21 cellular contexts compared by ENCODE assay signal in the genomic region with DNA sequence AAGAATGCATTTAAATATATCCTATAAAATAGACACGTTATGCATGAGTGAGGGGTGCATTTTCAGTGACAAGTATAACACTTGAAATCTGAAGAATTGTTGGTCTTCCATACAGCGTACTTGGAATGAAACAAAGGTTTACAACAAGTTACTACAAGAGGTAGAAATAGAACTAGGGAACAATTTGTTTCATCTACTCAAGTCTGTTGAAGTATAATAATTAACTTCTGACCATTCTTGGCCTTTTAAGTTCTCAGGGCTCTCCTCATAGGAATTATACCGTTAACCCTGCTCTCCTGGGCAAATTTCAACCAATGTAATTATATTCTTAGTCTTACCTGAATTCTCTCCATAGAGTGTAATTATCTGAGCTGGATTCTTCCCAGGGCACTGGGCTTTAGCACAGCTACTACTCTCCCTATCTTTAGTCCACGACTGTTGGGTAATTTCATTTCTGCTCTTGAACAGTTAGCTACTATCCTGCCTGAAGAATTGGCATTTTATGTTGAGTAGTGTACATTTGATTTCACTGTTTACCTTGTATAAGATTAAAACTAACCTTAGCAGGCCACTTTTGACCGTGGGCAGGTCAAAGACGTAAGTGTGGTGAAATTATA.
"Had no signal": no experiment of that assay in that cellular context is flagged by ENCODE, and none has a peak within 500 bp of the region (broad histone marks: within the 10 kb centered on the region; RNA-seq: fewer than 3 reads in every experiment).

No MANE protein-coding gene starts in this region.

- H3K27ac Mint-ChIP-seq: activated CD4-positive, alpha-beta T cell treated with anti-CD3 and anti-CD28 coated beads, Interleukin-2, amount 10 ng/mL, durations not matched to agents 7 days and 5 days; activated CD8-positive, alpha-beta T cell treated with anti-CD3 and anti-CD28 coated beads, Interleukin-2, amount 10 ng/mL, durations not matched to agents 7 days and 5 days; activated naive CD4-positive, alpha-beta T cell treated with anti-CD3 and anti-CD28 coated beads, Interleukin-2, amount 50 U/mL, for 72 hours; effector memory CD8-positive, alpha-beta T cell; naive thymus-derived CD4-positive, alpha-beta T cell; T-cell; T-helper 2 cell treated with Interferon-gamma antibody and Interleukin-4, amounts not matched to agents 5 μg/mL and 100 μg/mL, for 36 hours had no signal

- H3K4me1 Mint-ChIP-seq: activated CD4-positive, alpha-beta T cell treated with anti-CD3 and anti-CD28 coated beads, Interleukin-2, amount 10 ng/mL, durations not matched to agents 7 days and 5 days; central memory CD8-positive, alpha-beta T cell had no signal

- DNase-seq: activated CD4-positive, alpha-beta T cell treated with anti-CD3 and anti-CD28 coated beads, Interleukin-2, amount 10 ng/mL, durations not matched to agents 7 days and 5 days; activated CD8-positive, alpha-beta T cell treated with anti-CD3 and anti-CD28 coated beads, Interleukin-2, amount 10 ng/mL, durations not matched to agents 7 days and 5 days; activated T-cell treated with anti-CD3 and anti-CD28 coated beads, Interleukin-2, amount 50 U/mL, for 1 hour; aorta; colonic mucosa; dorsolateral prefrontal cortex; effector memory CD8-positive, alpha-beta T cell; heart right ventricle; islet precursor cell; naive thymus-derived CD4-positive, alpha-beta T cell; spleen; stimulated activated CD4-positive, alpha-beta T cell treated with anti-CD3 and anti-CD28 coated beads, Interleukin-4, amount 100 ng/mL, for 1 hour; stimulated activated naive CD4-positive, alpha-beta T cell; T-cell; testis had no signal

- H3K27me3 Mint-ChIP-seq: activated CD4-positive, alpha-beta T cell treated with anti-CD3 and anti-CD28 coated beads, Interleukin-2, amount 10 ng/mL, durations not matched to agents 7 days and 5 days; naive thymus-derived CD4-positive, alpha-beta T cell; T-cell had no signal

- H3K4me3 Mint-ChIP-seq: activated CD4-positive, alpha-beta T cell treated with anti-CD3 and anti-CD28 coated beads, Interleukin-2, amount 10 ng/mL, durations not matched to agents 7 days and 5 days; activated CD8-positive, alpha-beta T cell treated with anti-CD3 and anti-CD28 coated beads, Interleukin-2, amount 10 ng/mL, durations not matched to agents 7 days and 5 days; central memory CD8-positive, alpha-beta T cell; effector memory CD8-positive, alpha-beta T cell; naive thymus-derived CD4-positive, alpha-beta T cell; T-cell; T-helper 2 cell treated with Interferon-gamma antibody and Interleukin-4, amounts not matched to agents 5 μg/mL and 100 μg/mL, for 36 hours had no signal

- ATAC-seq: activated CD4-positive, CD25-positive, alpha-beta regulatory T cell treated with anti-CD3 and anti-CD28 coated beads, Interleukin-2, amount 50 U/mL, for 24 hours; activated CD8-positive, alpha-beta T cell treated with anti-CD3 and anti-CD28 coated beads, Interleukin-2, amount 10 ng/mL, durations not matched to agents 7 days and 5 days; activated naive CD4-positive, alpha-beta T cell treated with anti-CD3 and anti-CD28 coated beads, Interleukin-2, amount 50 U/mL, for 72 hours; effector memory CD8-positive, alpha-beta T cell; esophagus mucosa; naive thymus-derived CD4-positive, alpha-beta T cell; SK-N-SH treated with all-trans-retinoic acid at 6 μM for 48 hours; T-cell had no signal
